8 cellular contexts compared by ENCODE assay signal in the genomic region with DNA sequence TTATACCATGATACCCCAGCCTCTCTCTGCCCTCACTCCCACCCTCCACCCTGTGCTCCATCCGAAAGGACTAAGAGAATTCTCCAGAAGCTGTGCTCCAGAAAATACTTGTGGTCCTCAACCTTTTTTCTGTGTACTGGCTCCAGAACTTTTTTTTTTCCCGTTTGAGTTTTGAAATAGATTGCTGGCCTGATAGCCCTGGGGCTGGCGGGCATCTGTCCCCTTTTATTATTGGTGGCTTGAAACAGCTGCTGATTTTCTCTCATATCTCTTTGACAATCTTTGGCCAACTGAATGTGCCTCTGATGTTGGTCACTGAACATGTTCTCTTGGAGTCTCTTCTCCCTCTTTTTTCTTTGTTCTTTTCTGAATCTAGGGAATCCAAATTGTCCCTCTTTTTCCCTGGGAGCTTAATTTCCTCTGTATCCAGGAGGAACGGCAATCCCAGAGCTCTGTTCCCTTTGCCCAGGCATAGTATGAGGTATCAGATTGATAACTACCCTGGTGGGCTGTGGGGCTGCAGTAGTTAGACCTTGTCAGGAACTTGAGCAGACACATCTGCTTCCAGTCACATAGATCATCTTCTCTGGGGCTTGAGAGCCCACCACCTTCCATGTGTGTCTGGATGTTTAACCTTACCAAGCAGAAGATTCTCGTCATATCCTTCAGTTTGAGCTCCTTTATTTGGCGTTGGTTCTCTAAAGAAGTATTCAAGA. TPM values are rescaled to one million over a fixed set of nuclear protein-coding genes. Genes with fewer than 3 reads are reported as not detected.
DNase-seq lines count a peak whose midpoint lies in the region; ATAC-seq and TF ChIP-seq lines count a peak whose summit lies in the region.

No MANE protein-coding gene starts in this region.

- H3K27me3 ChIP-seq in heart left ventricle (no peaks in the 10 kb centered on the region), upper lobe of right lung (no peaks in the 10 kb centered on the region)

- H3K27ac ChIP-seq in heart left ventricle = peak overlapping the region in 6 of 12 donors; percentile 88 to 94 (median 92)
- no peak overlapping the region for H3K27ac ChIP-seq in mesodermal cell (ENCODE audit: low read depth, low read length, severe bottlenecking)
- no peak overlapping the region for H3K27ac ChIP-seq in upper lobe of right lung

- 63 to 69% (median 64%) methylated on average over 6 of the region's 6 CpGs for WGBS in heart left ventricle, 4 donors
- WGBS in mesodermal cell (ENCODE audit: insufficient coverage in 2 of 2), 2 experiments = 86 to 88% methylated on average over 3 to 6 of the region's 6 CpGs

- peak overlapping the region; percentile 29 to 92 (median 54) for H3K27ac Mint-ChIP-seq in brain

- peak overlapping the region in 10 of 12 donors; percentile 76 to 97 (median 94) for H3K4me3 ChIP-seq in heart left ventricle
- peak overlapping the region; percentile 74 for H3K4me3 ChIP-seq in mesodermal cell (ENCODE audit: extremely low read depth, insufficient read depth, low read length, poor library complexity, severe bottlenecking)
- peak overlapping the region; percentile 88 for H3K4me3 ChIP-seq in upper lobe of right lung

- peaks cover 10% of the 10 kb centered on the region for H3K27me3 Mint-ChIP-seq in brain

- H3K4me1 Mint-ChIP-seq in brain = peaks cover 36% of the 10 kb centered on the region

- no peaks in the 10 kb centered on the region for H3K9me3 ChIP-seq in heart left ventricle
- H3K9me3 ChIP-seq in mesodermal cell (ENCODE audit: control insufficient read depth, low read length) = no peaks in the 10 kb centered on the region
- H3K9me3 ChIP-seq in upper lobe of right lung = no peaks in the 10 kb centered on the region

- DNase-seq in heart left ventricle = no peak
- no peak for DNase-seq in Right ventricle myocardium inferior (ENCODE audit: missing footprints)
- DNase-seq in upper lobe of right lung = no peak
- no peak for DNase-seq in occipital lobe (lab: John Stamatoyannopoulos, UW)
- DNase-seq in medulla oblongata (ENCODE audit: extremely low spot score) = no peak
- DNase-seq in glomerular visceral epithelial cell (ENCODE audit: extremely low spot score) = no peak

- H3K36me3 Mint-ChIP-seq in brain = peaks cover 10% of the 10 kb centered on the region

- H3K36me3 ChIP-seq in heart left ventricle = peaks cover 0 to 41% (median 23%) of the 10 kb centered on the region in 9 donors
- H3K36me3 ChIP-seq in mesodermal cell (ENCODE audit: control insufficient read depth, insufficient read depth, low read length) = peaks cover 27% of the 10 kb centered on the region
- H3K36me3 ChIP-seq in upper lobe of right lung = peaks cover 13% of the 10 kb centered on the region

- intact Hi-C loops in heart left ventricle (cut with DNase I) = loop anchor here in 7 of 10 donors (2.0 to 10.0 kb wide), 6 partner anchors 68 to 123 kb away; a partner anchor contains a TSS
- intact Hi-C loops in Right ventricle myocardium inferior (cut with DNase I) = loop anchor here (5.0 kb wide), 1 partner anchor 393 kb away; a partner anchor contains a TSS
- intact Hi-C loops in upper lobe of right lung (cut with DNase I) = loop anchor here (5.0 kb wide), 1 partner anchor 103 kb away; no protein-coding TSS in a partner anchor

- ATAC-seq in heart left ventricle (no peak), Right ventricle myocardium inferior (no peak), upper lobe of right lung (no peak)

- no peak for TF ChIP-seq CTCF in heart left ventricle (IDR thresholded peaks at IDR 0.05)
- TF ChIP-seq CTCF in brain (conservative IDR thresholded peaks at IDR 0.05) = no peak
- no peak for TF ChIP-seq CTCF in upper lobe of right lung (IDR thresholded peaks at IDR 0.05)

- H3K4me3 Mint-ChIP-seq in brain = peak overlapping the region; percentile 92 to 99 (median 95)

- TF ChIP-seq POLR2A in heart left ventricle (IDR thresholded peaks at IDR 0.05) = no peak

- H3K4me1 ChIP-seq in heart left ventricle = peaks cover 0 to 39% (median 19%) of the 10 kb centered on the region in 12 donors
- peaks cover 9% of the 10 kb centered on the region for H3K4me1 ChIP-seq in mesodermal cell (ENCODE audit: control insufficient read depth, insufficient read depth, low read length, poor library complexity, severe bottlenecking)
- H3K4me1 ChIP-seq in upper lobe of right lung = peaks cover 18% of the 10 kb centered on the region

- H3K9me3 Mint-ChIP-seq in brain = peaks cover 0 to 5% (median 0%) of the 10 kb centered on the region in 5 experiments

RNA-seq across cellular contexts. Expression of a gene that starts 1.6 kb away (rescaled TPM):
- total RNA-seq in heart left ventricle (10 to 100 TPM; 10.0 to 22.0 (median 13.4) TPM), Right ventricle myocardium inferior (14.7 TPM), upper lobe of right lung (31.6 TPM), occipital lobe (2.2 TPM)
- polyA plus RNA-seq in heart left ventricle (10 to 100 TPM; 13.8 to 23.8 TPM), brain (ENCODE audit: insufficient read depth, low read depth, low replicate concordance) (17.9 TPM)
- polyA plus RNA-seq in mesodermal cell (2013, experiment 1 of 2) = 21.3 TPM
- 17.5 TPM for polyA plus RNA-seq in mesodermal cell (2013, experiment 2 of 2)

RNA-seq across cellular contexts. Expression of a gene that starts 46.4 kb away (rescaled TPM):
- 10 to 100 TPM in 1 of 9 donors, 1 to 10 TPM in 5, under 1 TPM in 3; 0.38 to 14.4 (median 1.3) TPM for total RNA-seq in heart left ventricle
- under 1 TPM; 0.72 to 0.86 TPM for polyA plus RNA-seq in heart left ventricle
- total RNA-seq in Right ventricle myocardium inferior = 2.8 TPM
- polyA plus RNA-seq in brain (ENCODE audit: insufficient read depth, low read depth, low replicate concordance) = 4.7 TPM
- polyA plus RNA-seq in mesodermal cell (2013, experiment 1 of 2) = 5.0 TPM
- polyA plus RNA-seq in mesodermal cell (2013, experiment 2 of 2) = 4.8 TPM
- total RNA-seq in upper lobe of right lung = 17.4 TPM
- 0.47 TPM for total RNA-seq in occipital lobe
